ENCODE assay signal across 1 cellular context in the genomic region with DNA sequence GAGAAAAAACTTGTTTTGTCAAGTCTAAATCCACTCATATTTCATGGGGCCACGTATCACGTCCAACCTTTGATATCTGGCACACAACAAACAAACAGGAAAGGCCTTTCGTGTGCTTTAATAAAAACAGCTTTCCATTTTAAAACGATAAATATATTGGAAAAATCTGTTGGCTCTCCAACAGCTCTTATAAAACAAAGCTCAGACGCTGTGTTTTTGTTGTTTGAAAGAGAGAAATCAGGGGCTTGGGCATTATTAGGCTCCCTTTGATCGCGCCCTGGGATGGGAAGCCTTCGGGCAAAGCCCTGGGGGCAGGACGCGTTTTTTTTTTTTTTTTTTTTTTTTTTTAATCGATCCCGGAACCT.
TF ChIP-seq lines count a peak whose summit lies in the region.

No MANE protein-coding gene starts in this region.

TF ChIP-seq in HepG2, 621 proteins besides CTCF, POLR2A, EP300 and RAD21 (continued from another document):
- no peak for TF ChIP-seq ZNF761 (CRISPR knock-in tag; conservative IDR thresholded peaks at IDR 0.05)
- TF ChIP-seq, protein P1, sequence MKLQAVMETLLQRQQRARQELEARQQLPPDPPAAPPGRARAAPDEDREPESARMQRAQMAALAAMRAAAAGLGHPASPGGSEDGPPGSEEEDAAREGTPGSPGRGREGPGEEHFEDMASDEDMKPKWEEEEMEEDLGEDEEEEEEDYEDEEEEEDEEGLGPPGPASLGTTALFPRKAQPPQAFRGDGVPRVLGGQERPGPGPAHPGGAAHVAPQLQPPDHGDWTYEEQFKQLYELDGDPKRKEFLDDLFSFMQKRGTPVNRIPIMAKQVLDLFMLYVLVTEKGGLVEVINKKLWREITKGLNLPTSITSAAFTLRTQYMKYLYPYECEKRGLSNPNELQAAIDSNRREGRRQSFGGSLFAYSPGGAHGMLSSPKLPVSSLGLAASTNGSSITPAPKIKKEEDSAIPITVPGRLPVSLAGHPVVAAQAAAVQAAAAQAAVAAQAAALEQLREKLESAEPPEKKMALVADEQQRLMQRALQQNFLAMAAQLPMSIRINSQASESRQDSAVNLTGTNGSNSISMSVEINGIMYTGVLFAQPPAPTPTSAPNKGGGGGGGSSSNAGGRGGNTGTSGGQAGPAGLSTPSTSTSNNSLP (IDR thresholded peaks at IDR 0.05; ENCODE audit: low read depth, low read length), result 0 out of 2 replicates have a peak, but pooled peaks have one; percentile 18
